ENCODE assay signal across 12 cellular contexts in genomic region chr15:69979783-69980182, GRCh38.
DNase-seq lines count a peak whose midpoint lies in the region; ATAC-seq and TF ChIP-seq lines count a peak whose summit lies in the region.
"Had no signal": no experiment of that assay in that cellular context is flagged by ENCODE, and none has a peak within 500 bp of the region (broad histone marks: within the 10 kb centered on the region; RNA-seq: fewer than 3 reads in every experiment).

No MANE protein-coding gene starts in this region.

- peak overlapping the region; percentile 57 to 88 (median 82) for H3K4me3 Mint-ChIP-seq in IgD-negative memory B cell
- H3K4me3 Mint-ChIP-seq: stimulated activated effector memory CD8-positive, alpha-beta T cell treated with anti-CD3 and anti-CD28 coated beads, Interleukin-12 subunit alpha, Interleukin-12 subunit beta, amount 100 ng/mL, for 72 hours had no signal

- H3K27me3 Mint-ChIP-seq in IgD-negative memory B cell: peaks cover 5% of the 10 kb centered on the region

- no peak overlapping the region for H3K27ac ChIP-seq in RWPE1
- H3K27ac ChIP-seq: brain microvascular endothelial cell, gastrocnemius medialis had no signal

- H3K4me1 Mint-ChIP-seq in IgD-negative memory B cell: peaks cover 31 to 51% (median 40%) of the 10 kb centered on the region in 3 donors

- ATAC-seq in GM19324 (IDR thresholded peaks at IDR 0.05; ENCODE audit: low FRiP score, unreplicated experiment) (peak; percentile 87), HG02852 (IDR thresholded peaks at IDR 0.05; ENCODE audit: unreplicated experiment) (peak; percentile 79)
- ATAC-seq: gastrocnemius medialis had no signal

- no peak for TF ChIP-seq CTCF in GM10248 (IDR thresholded peaks at IDR 0.05; ENCODE audit: control extremely low read depth, extremely low read depth, low read depth, missing control alignments)
- TF ChIP-seq CTCF in RWPE1 (conservative IDR thresholded peaks at IDR 0.05; ENCODE audit: low read depth): no peak

- H3K27ac Mint-ChIP-seq in IgD-negative memory B cell: peak overlapping the region; percentile 86 to 97 (median 95)
- H3K27ac Mint-ChIP-seq: stimulated activated effector memory CD8-positive, alpha-beta T cell treated with anti-CD3 and anti-CD28 coated beads, Interleukin-12 subunit alpha, Interleukin-12 subunit beta, amount 100 ng/mL, for 72 hours had no signal

- CTCF ChIA-PET in GM10248 (lab: Yijun Ruan, JAX): interaction anchor here (0.9 to 1.6 kb wide), 10 partner anchors 9 to 487 kb away, joined by 3 to 6 read pairs (median 3); no protein-coding TSS in a partner anchor
- CTCF ChIA-PET in RWPE1 (lab: Yijun Ruan, JAX): no interaction called here

- DNase-seq in GM10248 (ENCODE audit: extremely low spot score) (peak; percentile 78), NCI-H1417 treated with DMSO at 0.1 percent for 48 hours (lab: John Stamatoyannopoulos, UW) (no peak), NCI-H69 (lab: John Stamatoyannopoulos, UW) (no peak), HUDEP-2 (lab: John Stamatoyannopoulos, UW; ENCODE audit: unreplicated experiment in 76 of 76) (no peak), RWPE1 (ENCODE audit: low spot score) (no peak)
- DNase-seq: activated CD8-positive, alpha-beta memory T cell treated with anti-CD3 and anti-CD28 coated beads for 24 hours; gastrocnemius medialis had no signal

- POLR2A ChIA-PET in GM10248 (lab: Yijun Ruan, JAX) (no interaction called here), RWPE1 (lab: Yijun Ruan, JAX; ENCODE audit: low non-redundant PET) (no interaction called here)

- H3K36me3 Mint-ChIP-seq in IgD-negative memory B cell: no peaks in the 10 kb centered on the region

- H3K9me3 Mint-ChIP-seq in IgD-negative memory B cell: peaks cover 0 to 3% (median 0%) of the 10 kb centered on the region in 3 donors
- H3K9me3 Mint-ChIP-seq: stimulated activated effector memory CD8-positive, alpha-beta T cell treated with anti-CD3 and anti-CD28 coated beads, Interleukin-12 subunit alpha, Interleukin-12 subunit beta, amount 100 ng/mL, for 72 hours had no signal
